Comparison of ENCODE assay signal across 1 cellular context in the genomic region with DNA sequence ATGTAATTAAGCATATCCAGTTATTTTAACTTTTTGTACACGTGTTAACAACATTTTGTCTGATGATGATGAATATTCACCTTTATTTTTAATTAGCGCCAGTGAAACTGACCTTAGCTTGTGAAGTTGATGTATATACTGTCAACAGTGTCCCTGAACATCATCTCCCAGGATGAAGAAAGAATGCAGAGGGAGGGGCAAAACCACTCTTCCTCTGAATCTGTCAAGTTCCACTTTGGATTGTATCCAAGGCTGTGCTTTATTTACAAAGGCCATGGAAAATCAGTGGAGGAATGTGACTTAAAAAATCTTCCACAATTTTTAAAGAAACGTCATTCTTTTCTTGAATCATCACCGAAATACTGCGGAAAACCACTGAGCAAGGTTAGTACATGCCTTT.
A peak's percentile ranks its signal among the peaks of the same experiment; 100 is the strongest.
TF ChIP-seq lines count a peak whose summit lies in the region.

No MANE protein-coding gene starts in this region.

TF ChIP-seq in HepG2, 621 proteins besides CTCF, POLR2A, EP300 and RAD21 (continued from another document and continues in another):
- no peak for TF ChIP-seq TAF1 (CRISPR knock-in tag; IDR thresholded peaks at IDR 0.05)
- TF ChIP-seq SIX1 (CRISPR knock-in tag; IDR thresholded peaks at IDR 0.05; ENCODE audit: borderline replicate concordance), result peak; percentile 52; the same call in 1 of the 2 replicates
- no peak for TF ChIP-seq PRPF4 (IDR thresholded peaks at IDR 0.05; ENCODE audit: low read depth, low read length, poor library complexity, severe bottlenecking)
- no peak for TF ChIP-seq RFXAP (CRISPR knock-in tag; IDR thresholded peaks at IDR 0.05; ENCODE audit: borderline replicate concordance)
- TF ChIP-seq U2AF1 (optimal IDR thresholded peaks at IDR 0.05; ENCODE audit: low read depth, low read length), result no peak
- TF ChIP-seq JARID2 (CRISPR knock-in tag; IDR thresholded peaks at IDR 0.05; ENCODE audit: insufficient replicate concordance), result no peak
- TF ChIP-seq KDM4B (CRISPR knock-in tag; IDR thresholded peaks at IDR 0.05), result no peak
- TF ChIP-seq, protein P1, sequence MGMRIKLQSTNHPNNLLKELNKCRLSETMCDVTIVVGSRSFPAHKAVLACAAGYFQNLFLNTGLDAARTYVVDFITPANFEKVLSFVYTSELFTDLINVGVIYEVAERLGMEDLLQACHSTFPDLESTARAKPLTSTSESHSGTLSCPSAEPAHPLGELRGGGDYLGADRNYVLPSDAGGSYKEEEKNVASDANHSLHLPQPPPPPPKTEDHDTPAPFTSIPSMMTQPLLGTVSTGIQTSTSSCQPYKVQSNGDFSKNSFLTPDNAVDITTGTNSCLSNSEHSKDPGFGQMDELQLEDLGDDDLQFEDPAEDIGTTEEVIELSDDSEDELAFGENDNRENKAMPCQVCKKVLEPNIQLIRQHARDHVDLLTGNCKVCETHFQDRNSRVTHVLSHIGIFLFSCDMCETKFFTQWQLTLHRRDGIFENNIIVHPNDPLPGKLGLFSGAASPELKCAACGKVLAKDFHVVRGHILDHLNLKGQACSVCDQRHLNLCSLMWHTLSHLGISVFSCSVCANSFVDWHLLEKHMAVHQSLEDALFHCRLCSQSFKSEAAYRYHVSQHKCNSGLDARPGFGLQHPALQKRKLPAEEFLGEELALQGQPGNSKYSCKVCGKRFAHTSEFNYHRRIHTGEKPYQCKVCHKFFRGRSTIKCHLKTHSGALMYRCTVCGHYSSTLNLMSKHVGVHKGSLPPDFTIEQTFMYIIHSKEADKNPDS (CRISPR knock-in tag; IDR thresholded peaks at IDR 0.05), result no peak
- TF ChIP-seq MBNL3 (CRISPR knock-in tag; conservative IDR thresholded peaks at IDR 0.05), result no peak
- TF ChIP-seq ZNF878 (CRISPR knock-in tag; IDR thresholded peaks at IDR 0.05), result no peak
- no peak for TF ChIP-seq ZNF7 (CRISPR knock-in tag; IDR thresholded peaks at IDR 0.05)
- peak; percentile 35; the same call in 1 of the 2 replicates for TF ChIP-seq KAT8 (CRISPR knock-in tag; IDR thresholded peaks at IDR 0.05)
- TF ChIP-seq MED1 (CRISPR knock-in tag; IDR thresholded peaks at IDR 0.05), result peak; percentile 67
- no peak for TF ChIP-seq RBM22 (optimal IDR thresholded peaks at IDR 0.05; ENCODE audit: low read length)
- TF ChIP-seq, protein P2, sequence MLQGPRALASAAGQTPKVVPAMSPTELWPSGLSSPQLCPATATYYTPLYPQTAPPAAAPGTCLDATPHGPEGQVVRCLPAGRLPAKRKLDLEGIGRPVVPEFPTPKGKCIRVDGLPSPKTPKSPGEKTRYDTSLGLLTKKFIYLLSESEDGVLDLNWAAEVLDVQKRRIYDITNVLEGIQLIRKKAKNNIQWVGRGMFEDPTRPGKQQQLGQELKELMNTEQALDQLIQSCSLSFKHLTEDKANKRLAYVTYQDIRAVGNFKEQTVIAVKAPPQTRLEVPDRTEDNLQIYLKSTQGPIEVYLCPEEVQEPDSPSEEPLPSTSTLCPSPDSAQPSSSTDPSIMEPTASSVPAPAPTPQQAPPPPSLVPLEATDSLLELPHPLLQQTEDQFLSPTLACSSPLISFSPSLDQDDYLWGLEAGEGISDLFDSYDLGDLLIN (CRISPR knock-in tag; IDR thresholded peaks at IDR 0.05; ENCODE audit: borderline replicate concordance), result no peak
- no peak for TF ChIP-seq ETV6 (CRISPR knock-in tag; conservative IDR thresholded peaks at IDR 0.05)
- TF ChIP-seq, protein P3, sequence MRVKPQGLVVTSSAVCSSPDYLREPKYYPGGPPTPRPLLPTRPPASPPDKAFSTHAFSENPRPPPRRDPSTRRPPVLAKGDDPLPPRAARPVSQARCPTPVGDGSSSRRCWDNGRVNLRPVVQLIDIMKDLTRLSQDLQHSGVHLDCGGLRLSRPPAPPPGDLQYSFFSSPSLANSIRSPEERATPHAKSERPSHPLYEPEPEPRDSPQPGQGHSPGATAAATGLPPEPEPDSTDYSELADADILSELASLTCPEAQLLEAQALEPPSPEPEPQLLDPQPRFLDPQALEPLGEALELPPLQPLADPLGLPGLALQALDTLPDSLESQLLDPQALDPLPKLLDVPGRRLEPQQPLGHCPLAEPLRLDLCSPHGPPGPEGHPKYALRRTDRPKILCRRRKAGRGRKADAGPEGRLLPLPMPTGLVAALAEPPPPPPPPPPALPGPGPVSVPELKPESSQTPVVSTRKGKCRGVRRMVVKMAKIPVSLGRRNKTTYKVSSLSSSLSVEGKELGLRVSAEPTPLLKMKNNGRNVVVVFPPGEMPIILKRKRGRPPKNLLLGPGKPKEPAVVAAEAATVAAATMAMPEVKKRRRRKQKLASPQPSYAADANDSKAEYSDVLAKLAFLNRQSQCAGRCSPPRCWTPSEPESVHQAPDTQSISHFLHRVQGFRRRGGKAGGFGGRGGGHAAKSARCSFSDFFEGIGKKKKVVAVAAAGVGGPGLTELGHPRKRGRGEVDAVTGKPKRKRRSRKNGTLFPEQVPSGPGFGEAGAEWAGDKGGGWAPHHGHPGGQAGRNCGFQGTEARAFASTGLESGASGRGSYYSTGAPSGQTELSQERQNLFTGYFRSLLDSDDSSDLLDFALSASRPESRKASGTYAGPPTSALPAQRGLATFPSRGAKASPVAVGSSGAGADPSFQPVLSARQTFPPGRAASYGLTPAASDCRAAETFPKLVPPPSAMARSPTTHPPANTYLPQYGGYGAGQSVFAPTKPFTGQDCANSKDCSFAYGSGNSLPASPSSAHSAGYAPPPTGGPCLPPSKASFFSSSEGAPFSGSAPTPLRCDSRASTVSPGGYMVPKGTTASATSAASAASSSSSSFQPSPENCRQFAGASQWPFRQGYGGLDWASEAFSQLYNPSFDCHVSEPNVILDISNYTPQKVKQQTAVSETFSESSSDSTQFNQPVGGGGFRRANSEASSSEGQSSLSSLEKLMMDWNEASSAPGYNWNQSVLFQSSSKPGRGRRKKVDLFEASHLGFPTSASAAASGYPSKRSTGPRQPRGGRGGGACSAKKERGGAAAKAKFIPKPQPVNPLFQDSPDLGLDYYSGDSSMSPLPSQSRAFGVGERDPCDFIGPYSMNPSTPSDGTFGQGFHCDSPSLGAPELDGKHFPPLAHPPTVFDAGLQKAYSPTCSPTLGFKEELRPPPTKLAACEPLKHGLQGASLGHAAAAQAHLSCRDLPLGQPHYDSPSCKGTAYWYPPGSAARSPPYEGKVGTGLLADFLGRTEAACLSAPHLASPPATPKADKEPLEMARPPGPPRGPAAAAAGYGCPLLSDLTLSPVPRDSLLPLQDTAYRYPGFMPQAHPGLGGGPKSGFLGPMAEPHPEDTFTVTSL (CRISPR knock-in tag; IDR thresholded peaks at IDR 0.05; ENCODE audit: borderline replicate concordance), result peak; percentile 52; the same call in 1 of the 2 replicates
- no peak for TF ChIP-seq PAX8 (CRISPR knock-in tag; IDR thresholded peaks at IDR 0.05; ENCODE audit: borderline replicate concordance)
- TF ChIP-seq ZNF282 (IDR thresholded peaks at IDR 0.05; ENCODE audit: partially characterized antibody), result no peak
- no peak for TF ChIP-seq ERF (CRISPR knock-in tag; IDR thresholded peaks at IDR 0.05)
- TF ChIP-seq ZKSCAN1 (IDR thresholded peaks at IDR 0.05; ENCODE audit: low read length), result no peak
- TF ChIP-seq, protein P4, sequence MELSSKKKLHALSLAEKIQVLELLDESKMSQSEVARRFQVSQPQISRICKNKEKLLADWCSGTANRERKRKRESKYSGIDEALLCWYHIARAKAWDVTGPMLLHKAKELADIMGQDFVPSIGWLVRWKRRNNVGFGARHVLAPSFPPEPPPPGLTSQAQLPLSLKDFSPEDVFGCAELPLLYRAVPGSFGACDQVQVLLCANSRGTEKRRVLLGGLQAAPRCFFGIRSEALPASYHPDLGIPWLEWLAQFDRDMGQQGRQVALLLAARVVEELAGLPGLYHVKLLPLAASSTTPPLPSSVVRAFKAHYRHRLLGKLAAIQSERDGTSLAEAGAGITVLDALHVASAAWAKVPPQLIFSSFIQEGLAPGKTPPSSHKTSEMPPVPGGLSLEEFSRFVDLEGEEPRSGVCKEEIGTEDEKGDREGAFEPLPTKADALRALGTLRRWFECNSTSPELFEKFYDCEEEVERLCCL (CRISPR knock-in tag; IDR thresholded peaks at IDR 0.05; ENCODE audit: borderline replicate concordance), result no peak
- TF ChIP-seq, protein P5, sequence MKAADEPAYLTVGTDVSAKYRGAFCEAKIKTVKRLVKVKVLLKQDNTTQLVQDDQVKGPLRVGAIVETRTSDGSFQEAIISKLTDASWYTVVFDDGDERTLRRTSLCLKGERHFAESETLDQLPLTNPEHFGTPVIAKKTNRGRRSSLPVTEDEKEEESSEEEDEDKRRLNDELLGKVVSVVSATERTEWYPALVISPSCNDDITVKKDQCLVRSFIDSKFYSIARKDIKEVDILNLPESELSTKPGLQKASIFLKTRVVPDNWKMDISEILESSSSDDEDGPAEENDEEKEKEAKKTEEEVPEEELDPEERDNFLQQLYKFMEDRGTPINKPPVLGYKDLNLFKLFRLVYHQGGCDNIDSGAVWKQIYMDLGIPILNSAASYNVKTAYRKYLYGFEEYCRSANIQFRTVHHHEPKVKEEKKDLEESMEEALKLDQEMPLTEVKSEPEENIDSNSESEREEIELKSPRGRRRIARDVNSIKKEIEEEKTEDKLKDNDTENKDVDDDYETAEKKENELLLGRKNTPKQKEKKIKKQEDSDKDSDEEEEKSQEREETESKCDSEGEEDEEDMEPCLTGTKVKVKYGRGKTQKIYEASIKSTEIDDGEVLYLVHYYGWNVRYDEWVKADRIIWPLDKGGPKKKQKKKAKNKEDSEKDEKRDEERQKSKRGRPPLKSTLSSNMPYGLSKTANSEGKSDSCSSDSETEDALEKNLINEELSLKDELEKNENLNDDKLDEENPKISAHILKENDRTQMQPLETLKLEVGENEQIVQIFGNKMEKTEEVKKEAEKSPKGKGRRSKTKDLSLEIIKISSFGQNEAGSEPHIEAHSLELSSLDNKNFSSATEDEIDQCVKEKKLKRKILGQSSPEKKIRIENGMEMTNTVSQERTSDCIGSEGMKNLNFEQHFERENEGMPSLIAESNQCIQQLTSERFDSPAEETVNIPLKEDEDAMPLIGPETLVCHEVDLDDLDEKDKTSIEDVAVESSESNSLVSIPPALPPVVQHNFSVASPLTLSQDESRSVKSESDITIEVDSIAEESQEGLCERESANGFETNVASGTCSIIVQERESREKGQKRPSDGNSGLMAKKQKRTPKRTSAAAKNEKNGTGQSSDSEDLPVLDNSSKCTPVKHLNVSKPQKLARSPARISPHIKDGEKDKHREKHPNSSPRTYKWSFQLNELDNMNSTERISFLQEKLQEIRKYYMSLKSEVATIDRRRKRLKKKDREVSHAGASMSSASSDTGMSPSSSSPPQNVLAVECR (CRISPR knock-in tag; IDR thresholded peaks at IDR 0.05; ENCODE audit: borderline replicate concordance), result no peak
- TF ChIP-seq THYN1 (CRISPR knock-in tag; IDR thresholded peaks at IDR 0.05; ENCODE audit: borderline replicate concordance, low read depth), result no peak
- TF ChIP-seq, protein P6, sequence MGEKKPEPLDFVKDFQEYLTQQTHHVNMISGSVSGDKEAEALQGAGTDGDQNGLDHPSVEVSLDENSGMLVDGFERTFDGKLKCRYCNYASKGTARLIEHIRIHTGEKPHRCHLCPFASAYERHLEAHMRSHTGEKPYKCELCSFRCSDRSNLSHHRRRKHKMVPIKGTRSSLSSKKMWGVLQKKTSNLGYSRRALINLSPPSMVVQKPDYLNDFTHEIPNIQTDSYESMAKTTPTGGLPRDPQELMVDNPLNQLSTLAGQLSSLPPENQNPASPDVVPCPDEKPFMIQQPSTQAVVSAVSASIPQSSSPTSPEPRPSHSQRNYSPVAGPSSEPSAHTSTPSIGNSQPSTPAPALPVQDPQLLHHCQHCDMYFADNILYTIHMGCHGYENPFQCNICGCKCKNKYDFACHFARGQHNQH (CRISPR knock-in tag; IDR thresholded peaks at IDR 0.05), result 0 out of 2 replicates have a peak, but pooled peaks have one; percentile 43
- TF ChIP-seq ZNF17 (CRISPR knock-in tag; IDR thresholded peaks at IDR 0.05), result no peak
- no peak for TF ChIP-seq ZNF3 (CRISPR knock-in tag; IDR thresholded peaks at IDR 0.05)
- TF ChIP-seq, protein P7, sequence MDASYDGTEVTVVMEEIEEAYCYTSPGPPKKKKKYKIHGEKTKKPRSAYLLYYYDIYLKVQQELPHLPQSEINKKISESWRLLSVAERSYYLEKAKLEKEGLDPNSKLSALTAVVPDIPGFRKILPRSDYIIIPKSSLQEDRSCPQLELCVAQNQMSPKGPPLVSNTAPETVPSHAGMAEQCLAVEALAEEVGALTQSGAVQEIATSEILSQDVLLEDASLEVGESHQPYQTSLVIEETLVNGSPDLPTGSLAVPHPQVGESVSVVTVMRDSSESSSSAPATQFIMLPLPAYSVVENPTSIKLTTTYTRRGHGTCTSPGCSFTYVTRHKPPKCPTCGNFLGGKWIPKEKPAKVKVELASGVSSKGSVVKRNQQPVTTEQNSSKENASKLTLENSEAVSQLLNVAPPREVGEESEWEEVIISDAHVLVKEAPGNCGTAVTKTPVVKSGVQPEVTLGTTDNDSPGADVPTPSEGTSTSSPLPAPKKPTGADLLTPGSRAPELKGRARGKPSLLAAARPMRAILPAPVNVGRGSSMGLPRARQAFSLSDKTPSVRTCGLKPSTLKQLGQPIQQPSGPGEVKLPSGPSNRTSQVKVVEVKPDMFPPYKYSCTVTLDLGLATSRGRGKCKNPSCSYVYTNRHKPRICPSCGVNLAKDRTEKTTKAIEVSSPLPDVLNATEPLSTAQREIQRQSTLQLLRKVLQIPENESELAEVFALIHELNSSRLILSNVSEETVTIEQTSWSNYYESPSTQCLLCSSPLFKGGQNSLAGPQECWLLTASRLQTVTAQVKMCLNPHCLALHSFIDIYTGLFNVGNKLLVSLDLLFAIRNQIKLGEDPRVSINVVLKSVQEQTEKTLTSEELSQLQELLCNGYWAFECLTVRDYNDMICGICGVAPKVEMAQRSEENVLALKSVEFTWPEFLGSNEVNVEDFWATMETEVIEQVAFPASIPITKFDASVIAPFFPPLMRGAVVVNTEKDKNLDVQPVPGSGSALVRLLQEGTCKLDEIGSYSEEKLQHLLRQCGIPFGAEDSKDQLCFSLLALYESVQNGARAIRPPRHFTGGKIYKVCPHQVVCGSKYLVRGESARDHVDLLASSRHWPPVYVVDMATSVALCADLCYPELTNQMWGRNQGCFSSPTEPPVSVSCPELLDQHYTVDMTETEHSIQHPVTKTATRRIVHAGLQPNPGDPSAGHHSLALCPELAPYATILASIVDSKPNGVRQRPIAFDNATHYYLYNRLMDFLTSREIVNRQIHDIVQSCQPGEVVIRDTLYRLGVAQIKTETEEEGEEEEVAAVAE (CRISPR knock-in tag; IDR thresholded peaks at IDR 0.05; ENCODE audit: borderline replicate concordance), result no peak
- TF ChIP-seq, protein P8, sequence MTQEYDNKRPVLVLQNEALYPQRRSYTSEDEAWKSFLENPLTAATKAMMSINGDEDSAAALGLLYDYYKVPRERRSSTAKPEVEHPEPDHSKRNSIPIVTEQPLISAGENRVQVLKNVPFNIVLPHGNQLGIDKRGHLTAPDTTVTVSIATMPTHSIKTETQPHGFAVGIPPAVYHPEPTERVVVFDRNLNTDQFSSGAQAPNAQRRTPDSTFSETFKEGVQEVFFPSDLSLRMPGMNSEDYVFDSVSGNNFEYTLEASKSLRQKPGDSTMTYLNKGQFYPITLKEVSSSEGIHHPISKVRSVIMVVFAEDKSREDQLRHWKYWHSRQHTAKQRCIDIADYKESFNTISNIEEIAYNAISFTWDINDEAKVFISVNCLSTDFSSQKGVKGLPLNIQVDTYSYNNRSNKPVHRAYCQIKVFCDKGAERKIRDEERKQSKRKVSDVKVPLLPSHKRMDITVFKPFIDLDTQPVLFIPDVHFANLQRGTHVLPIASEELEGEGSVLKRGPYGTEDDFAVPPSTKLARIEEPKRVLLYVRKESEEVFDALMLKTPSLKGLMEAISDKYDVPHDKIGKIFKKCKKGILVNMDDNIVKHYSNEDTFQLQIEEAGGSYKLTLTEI (CRISPR knock-in tag; conservative IDR thresholded peaks at IDR 0.05), result no peak
- TF ChIP-seq ZNF772 (CRISPR knock-in tag; IDR thresholded peaks at IDR 0.05), result no peak
- TF ChIP-seq TEAD3 (CRISPR knock-in tag; optimal IDR thresholded peaks at IDR 0.05; ENCODE audit: borderline replicate concordance), result peak; percentile 96
